Comparison of ENCODE assay signal across 26 cellular contexts in the genomic region with DNA sequence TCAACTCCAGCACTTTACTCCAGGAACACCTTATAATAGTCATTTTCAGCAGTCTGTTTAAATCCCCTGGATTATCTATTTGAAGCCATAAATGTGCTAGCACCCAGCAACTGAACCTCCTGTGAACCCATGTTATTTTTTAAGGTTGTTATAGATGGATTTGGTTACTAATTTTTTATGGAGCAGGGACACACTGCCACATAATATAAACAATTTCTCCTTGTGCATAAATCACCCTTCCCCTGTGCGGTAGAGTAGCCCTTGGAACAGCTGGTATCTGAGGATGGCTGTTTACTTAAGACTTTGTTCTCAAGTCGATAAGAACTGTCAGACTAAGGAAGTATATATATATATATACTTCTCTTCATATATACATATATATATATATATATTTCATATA.
DNase-seq lines count a peak whose midpoint lies in the region; ATAC-seq and TF ChIP-seq lines count a peak whose summit lies in the region.
"Had no signal": no experiment of that assay in that cellular context is flagged by ENCODE, and none has a peak within 500 bp of the region (broad histone marks: within the 10 kb centered on the region; RNA-seq: fewer than 3 reads in every experiment).

No MANE protein-coding gene starts in this region.

- H3K4me3 ChIP-seq in adrenal gland = no peak overlapping the region
- H3K4me3 ChIP-seq: colonic mucosa, GM12878, heart left ventricle, upper lobe of right lung had no signal

- TF ChIP-seq POLR2A in adrenal gland (IDR thresholded peaks at IDR 0.05) = no peak

- no peak overlapping the region for H3K27ac ChIP-seq in adrenal gland
- H3K27ac ChIP-seq: colonic mucosa, heart left ventricle, KMS-11, neutrophil, RWPE1, upper lobe of right lung had no signal

- TF ChIP-seq CTCF in progenitor cell of endocrine pancreas (IDR thresholded peaks at IDR 0.05; ENCODE audit: unreplicated experiment) (no peak), adrenal gland (IDR thresholded peaks at IDR 0.05) (no peak)

- H3K27ac Mint-ChIP-seq in progenitor cell of endocrine pancreas = peak overlapping the region; percentile 53
- H3K27ac Mint-ChIP-seq: activated CD4-positive, alpha-beta T cell treated with anti-CD3 and anti-CD28 coated beads, Interleukin-2, amount 10 ng/mL, durations not matched to agents 24 days and 14 days; activated naive CD4-positive, alpha-beta T cell treated with anti-CD3 and anti-CD28 coated beads, Interleukin-2, amount 10 ng/mL, durations not matched to agents 7 days and 5 days; activated T-cell treated with anti-CD3 and anti-CD28 coated beads, Interleukin-2, amount 50 U/mL, for 72 hours; CD8-positive, alpha-beta memory T cell; effector memory CD8-positive, alpha-beta T cell had no signal

- H3K9me3 Mint-ChIP-seq in progenitor cell of endocrine pancreas (ENCODE audit: low read depth) = no peaks in the 10 kb centered on the region
- H3K9me3 Mint-ChIP-seq: activated CD4-positive, alpha-beta T cell treated with anti-CD3 and anti-CD28 coated beads, Interleukin-2, amount 10 ng/mL, durations not matched to agents 24 days and 14 days; activated naive CD4-positive, alpha-beta T cell treated with anti-CD3 and anti-CD28 coated beads, Interleukin-2, amount 10 ng/mL, durations not matched to agents 7 days and 5 days; activated T-cell treated with anti-CD3 and anti-CD28 coated beads, Interleukin-2, amount 50 U/mL, for 72 hours; CD8-positive, alpha-beta memory T cell; effector memory CD8-positive, alpha-beta T cell had no signal

- H3K4me3 Mint-ChIP-seq in progenitor cell of endocrine pancreas (ENCODE audit: low read depth) = no peak overlapping the region
- H3K4me3 Mint-ChIP-seq: activated CD4-positive, alpha-beta T cell treated with anti-CD3 and anti-CD28 coated beads, Interleukin-2, amount 10 ng/mL, durations not matched to agents 24 days and 14 days; activated naive CD4-positive, alpha-beta T cell treated with anti-CD3 and anti-CD28 coated beads, Interleukin-2, amount 10 ng/mL, durations not matched to agents 7 days and 5 days; activated T-cell treated with anti-CD3 and anti-CD28 coated beads, Interleukin-2, amount 50 U/mL, for 72 hours; CD8-positive, alpha-beta memory T cell; effector memory CD8-positive, alpha-beta T cell had no signal

- no peak for ATAC-seq in GM18867 (IDR thresholded peaks at IDR 0.05; ENCODE audit: unreplicated experiment)
- ATAC-seq: activated T-cell treated with anti-CD3 and anti-CD28 coated beads, Interleukin-2, amount 50 U/mL, for 72 hours; effector memory CD8-positive, alpha-beta T cell; GM12878; heart left ventricle; left cardiac atrium; SK-N-SH treated with all-trans-retinoic acid at 6 μM for 48 hours; upper lobe of right lung had no signal

- no peaks in the 10 kb centered on the region for H3K27me3 ChIP-seq in adrenal gland
- H3K27me3 ChIP-seq: colonic mucosa, heart left ventricle, neutrophil, upper lobe of right lung had no signal

- no peaks in the 10 kb centered on the region for H3K4me1 ChIP-seq in adrenal gland (replicated peaks in 1 of 2)
- H3K4me1 ChIP-seq: colonic mucosa, heart left ventricle, upper lobe of right lung had no signal

- no peaks in the 10 kb centered on the region for H3K9me3 ChIP-seq in adrenal gland (replicated peaks in 1 of 3)
- H3K9me3 ChIP-seq: colonic mucosa, heart left ventricle, neutrophil, upper lobe of right lung had no signal

- H3K36me3 Mint-ChIP-seq in progenitor cell of endocrine pancreas (ENCODE audit: insufficient read depth) = no peaks in the 10 kb centered on the region
- H3K36me3 Mint-ChIP-seq: activated naive CD4-positive, alpha-beta T cell treated with anti-CD3 and anti-CD28 coated beads, Interleukin-2, amount 10 ng/mL, durations not matched to agents 7 days and 5 days; CD8-positive, alpha-beta memory T cell had no signal

- intact Hi-C loops in adrenal gland (cut with DNase I) = no loop called here

- WGBS in adrenal gland, 4 donors = 34 to 47% (median 43%) methylated on average over 2 of the region's 2 CpGs

- peaks cover 35% of the 10 kb centered on the region for H3K4me1 Mint-ChIP-seq in progenitor cell of endocrine pancreas (ENCODE audit: low read depth)
- H3K4me1 Mint-ChIP-seq: activated CD4-positive, alpha-beta T cell treated with anti-CD3 and anti-CD28 coated beads, Interleukin-2, amount 10 ng/mL, durations not matched to agents 24 days and 14 days; activated naive CD4-positive, alpha-beta T cell treated with anti-CD3 and anti-CD28 coated beads, Interleukin-2, amount 10 ng/mL, durations not matched to agents 7 days and 5 days; CD8-positive, alpha-beta memory T cell had no signal

- H3K27me3 Mint-ChIP-seq in progenitor cell of endocrine pancreas = peaks cover 3% of the 10 kb centered on the region
- H3K27me3 Mint-ChIP-seq: activated CD4-positive, alpha-beta T cell treated with anti-CD3 and anti-CD28 coated beads, Interleukin-2, amount 10 ng/mL, durations not matched to agents 24 days and 14 days; activated naive CD4-positive, alpha-beta T cell treated with anti-CD3 and anti-CD28 coated beads, Interleukin-2, amount 10 ng/mL, durations not matched to agents 7 days and 5 days had no signal

- DNase-seq in NCI-H187 treated with DMSO at 0.1 percent for 48 hours (lab: John Stamatoyannopoulos, UW) (peak; percentile 11), NCI-H187 (lab: John Stamatoyannopoulos, UW) (no peak), NCI-H1417 treated with DMSO at 0.1 percent for 48 hours (lab: John Stamatoyannopoulos, UW) (peak; percentile 57), NCI-H748 treated with DMSO at 0.1 percent for 48 hours (lab: John Stamatoyannopoulos, UW) (peak; percentile 62), progenitor cell of endocrine pancreas (ENCODE audit: low spot score, unreplicated experiment) (no peak), adrenal gland (no peak), cortex of kidney (lab: John Stamatoyannopoulos, UW) (no peak)
- DNase-seq: activated CD4-positive, alpha-beta T cell treated with anti-CD3 and anti-CD28 coated beads, Interleukin-2, amount 10 ng/mL, durations not matched to agents 24 days and 14 days; activated naive CD4-positive, alpha-beta T cell treated with anti-CD3 and anti-CD28 coated beads, Interleukin-2, amount 10 ng/mL, durations not matched to agents 7 days and 5 days; activated T-cell treated with anti-CD3 and anti-CD28 coated beads, Interleukin-2, amount 50 U/mL, for 72 hours; amygdala; CD8-positive, alpha-beta memory T cell; effector memory CD8-positive, alpha-beta T cell; foreskin fibroblast; heart left ventricle; left cardiac atrium; mesendoderm; T-helper 2 cell; upper lobe of right lung had no signal

- no peaks in the 10 kb centered on the region for H3K36me3 ChIP-seq in adrenal gland (replicated peaks in 1 of 2)
- H3K36me3 ChIP-seq: colonic mucosa, heart left ventricle, neutrophil, upper lobe of right lung had no signal

Comparison
In these comparisons a context has a peak if more than half of its experiments do, and no peak if none do; other contexts are left out.
1. DNase-seq: peak in NCI-H187 treated with DMSO at 0.1 percent for 48 hours (single experiment), NCI-H1417 treated with DMSO at 0.1 percent for 48 hours (single experiment) and NCI-H748 treated with DMSO at 0.1 percent for 48 hours (single experiment); none in NCI-H187 (0 of 2), progenitor cell of endocrine pancreas (single experiment), adrenal gland (0 of 7) and cortex of kidney (single experiment).